ENCODE assay signal across 18 cellular contexts in the genomic region with DNA sequence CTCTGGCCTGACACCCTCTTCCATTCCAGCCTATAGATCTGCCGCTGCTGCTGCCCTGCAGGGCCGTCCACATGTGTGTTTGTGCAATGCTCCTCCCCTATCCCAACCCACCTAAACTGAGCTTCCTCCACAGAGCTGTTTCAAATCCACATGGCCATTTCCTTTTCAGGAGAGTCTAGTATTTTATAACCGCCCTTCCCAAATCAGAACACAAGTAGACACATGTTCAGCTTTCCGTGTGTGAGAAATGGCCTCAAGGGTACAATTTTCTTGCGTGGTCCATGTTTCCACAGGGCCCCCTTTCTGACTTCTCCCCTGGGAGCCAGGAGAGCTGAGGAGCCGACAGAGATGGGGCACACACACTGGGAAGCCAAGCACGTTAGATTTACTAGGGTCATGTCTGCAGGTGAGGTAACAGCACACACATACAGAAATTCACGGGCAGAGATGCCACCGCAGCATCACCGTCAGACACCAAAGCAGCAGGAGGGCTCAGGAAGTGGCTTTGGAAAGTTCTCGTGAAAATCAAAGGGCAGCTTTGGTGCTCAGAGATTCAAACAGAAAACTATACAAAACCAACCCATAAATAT.
DNase-seq lines count a peak whose midpoint lies in the region; ATAC-seq and TF ChIP-seq lines count a peak whose summit lies in the region.
"Had no signal": no experiment of that assay in that cellular context is flagged by ENCODE, and none has a peak within 500 bp of the region (broad histone marks: within the 10 kb centered on the region; RNA-seq: fewer than 3 reads in every experiment).

No MANE protein-coding gene starts in this region.

- no peak overlapping the region for H3K27ac ChIP-seq in vagina
- H3K27ac ChIP-seq: esophagus squamous epithelium, pancreas, uterus had no signal

- H3K4me1 ChIP-seq in vagina: no peaks in the 10 kb centered on the region
- H3K4me1 ChIP-seq: esophagus squamous epithelium, pancreas, uterus had no signal

- no peak for TF ChIP-seq CTCF in activated CD8-positive, alpha-beta T cell treated with anti-CD3 and anti-CD28 coated beads for 36 hours (IDR thresholded peaks at IDR 0.05)
- TF ChIP-seq CTCF in vagina (IDR thresholded peaks at IDR 0.05): no peak

- peak overlapping the region; percentile 61 for H3K27ac Mint-ChIP-seq in activated CD8-positive, alpha-beta T cell treated with anti-CD3 and anti-CD28 coated beads for 36 hours
- peak overlapping the region; percentile 68 for H3K27ac Mint-ChIP-seq in activated naive CD8-positive, alpha-beta T cell treated with anti-CD3 and anti-CD28 coated beads, Interleukin-2, amount 50 U/mL, for 24 hours
- H3K27ac Mint-ChIP-seq: IgD-negative memory B cell; stimulated activated memory B cell treated with anti-CD40 and anti-IgM and Interleukin-4, amounts not matched to agents 10 μg/mL and 1 μg/mL and 100 μg/mL, for 72 hours had no signal

- peaks cover 2% of the 10 kb centered on the region for H3K36me3 Mint-ChIP-seq in activated CD8-positive, alpha-beta T cell treated with anti-CD3 and anti-CD28 coated beads for 36 hours (ENCODE audit: low read depth)
- H3K36me3 Mint-ChIP-seq in activated naive CD8-positive, alpha-beta T cell treated with anti-CD3 and anti-CD28 coated beads, Interleukin-2, amount 50 U/mL, for 24 hours (ENCODE audit: low read depth): no peaks in the 10 kb centered on the region
- H3K36me3 Mint-ChIP-seq: IgD-negative memory B cell; stimulated activated memory B cell treated with anti-CD40 and anti-IgM and Interleukin-4, amounts not matched to agents 10 μg/mL and 1 μg/mL and 100 μg/mL, for 72 hours had no signal

- no peaks in the 10 kb centered on the region for H3K9me3 ChIP-seq in vagina
- H3K9me3 ChIP-seq: esophagus squamous epithelium, pancreas, uterus had no signal

- H3K27me3 ChIP-seq in vagina: no peaks in the 10 kb centered on the region
- H3K27me3 ChIP-seq: uterus had no signal

- CTCF ChIA-PET in activated CD8-positive, alpha-beta T cell treated with anti-CD3 and anti-CD28 coated beads for 36 hours (lab: Charles Lee): interaction anchor here (0.7 to 4.5 kb wide), 19 partner anchors 9 to 471 kb away, joined by 3 to 45 read pairs (median 3); partner anchors contain the start of genes ADD2, FAM136A and FIGLA

- H3K4me1 Mint-ChIP-seq in activated CD8-positive, alpha-beta T cell treated with anti-CD3 and anti-CD28 coated beads for 36 hours (ENCODE audit: low read depth): peaks cover 34% of the 10 kb centered on the region
- peaks cover 27% of the 10 kb centered on the region for H3K4me1 Mint-ChIP-seq in activated naive CD8-positive, alpha-beta T cell treated with anti-CD3 and anti-CD28 coated beads, Interleukin-2, amount 50 U/mL, for 24 hours
- H3K4me1 Mint-ChIP-seq: stimulated activated memory B cell treated with anti-CD40 and anti-IgM and Interleukin-4, amounts not matched to agents 10 μg/mL and 1 μg/mL and 100 μg/mL, for 72 hours had no signal

- POLR2A ChIA-PET in activated CD8-positive, alpha-beta T cell treated with anti-CD3 and anti-CD28 coated beads for 36 hours (lab: Charles Lee): interaction anchor here (1.3 to 1.5 kb wide), 2 partner anchors 9 to 112 kb away, joined by 4 to 6 read pairs; partner anchors contain the start of gene ADD2

- no peak for TF ChIP-seq POLR2A in vagina (IDR thresholded peaks at IDR 0.05)

- ATAC-seq in activated CD8-positive, alpha-beta T cell treated with anti-CD3 and anti-CD28 coated beads for 36 hours: peak; percentile 67
- ATAC-seq in activated naive CD8-positive, alpha-beta T cell treated with anti-CD3 and anti-CD28 coated beads, Interleukin-2, amount 50 U/mL, for 24 hours: peak; percentile 38
- no peak for ATAC-seq in HG03280 (IDR thresholded peaks at IDR 0.05; ENCODE audit: unreplicated experiment)
- ATAC-seq: pancreas; PC-3; stimulated activated memory B cell treated with anti-CD40 and anti-IgM and Interleukin-4, amounts not matched to agents 10 μg/mL and 1 μg/mL and 100 μg/mL, for 72 hours had no signal

- peaks cover 6% of the 10 kb centered on the region for H3K27me3 Mint-ChIP-seq in activated CD8-positive, alpha-beta T cell treated with anti-CD3 and anti-CD28 coated beads for 36 hours
- H3K27me3 Mint-ChIP-seq in activated naive CD8-positive, alpha-beta T cell treated with anti-CD3 and anti-CD28 coated beads, Interleukin-2, amount 50 U/mL, for 24 hours: peaks cover 5% of the 10 kb centered on the region

- DNase-seq in stimulated activated CD4-positive, alpha-beta T cell treated with anti-CD3 and anti-CD28 coated beads, Interleukin-1b, Interleukin-23, amount 100 ng/mL, for 48 hours: peak; percentile 25
- DNase-seq in stimulated activated CD4-positive, alpha-beta T cell treated with anti-CD3 and anti-CD28 coated beads, Interleukin-2, amount 100 ng/mL, for 48 hours: no peak
- DNase-seq in activated CD8-positive, alpha-beta T cell treated with anti-CD3 and anti-CD28 coated beads for 36 hours: peak; percentile 70
- peak; percentile 25 for DNase-seq in activated naive CD8-positive, alpha-beta T cell treated with anti-CD3 and anti-CD28 coated beads, Interleukin-2, amount 50 U/mL, for 24 hours
- DNase-seq in vagina (ENCODE audit: extremely low spot score in 2 of 2): peak; percentile 46 to 62
- DNase-seq in NCI-H1105 treated with DMSO at 0.1 percent for 48 hours (lab: John Stamatoyannopoulos, UW): no peak
- no peak for DNase-seq in hepatic stellate cell (ENCODE audit: low spot score)
- DNase-seq: Calu3, dermis blood vessel endothelial cell, esophagus squamous epithelium, GDM1, pancreas, PC-3, uterus had no signal

- H3K4me3 Mint-ChIP-seq in activated CD8-positive, alpha-beta T cell treated with anti-CD3 and anti-CD28 coated beads for 36 hours: peak overlapping the region; percentile 27
- H3K4me3 Mint-ChIP-seq in activated naive CD8-positive, alpha-beta T cell treated with anti-CD3 and anti-CD28 coated beads, Interleukin-2, amount 50 U/mL, for 24 hours: no peak overlapping the region
- H3K4me3 Mint-ChIP-seq: stimulated activated memory B cell treated with anti-CD40 and anti-IgM and Interleukin-4, amounts not matched to agents 10 μg/mL and 1 μg/mL and 100 μg/mL, for 72 hours had no signal

- H3K36me3 ChIP-seq in vagina: no peaks in the 10 kb centered on the region
- H3K36me3 ChIP-seq: esophagus squamous epithelium, pancreas, uterus had no signal

- intact Hi-C loops in activated CD8-positive, alpha-beta T cell treated with anti-CD3 and anti-CD28 coated beads for 36 hours (cut with micrococcal nuclease): loop anchor here (2.0 to 5.0 kb wide), 2 partner anchors 128 to 206 kb away; no protein-coding TSS in a partner anchor
- intact Hi-C loops in vagina (cut with DNase I): no loop called here

- no peaks in the 10 kb centered on the region for H3K9me3 Mint-ChIP-seq in activated CD8-positive, alpha-beta T cell treated with anti-CD3 and anti-CD28 coated beads for 36 hours
- no peaks in the 10 kb centered on the region for H3K9me3 Mint-ChIP-seq in activated naive CD8-positive, alpha-beta T cell treated with anti-CD3 and anti-CD28 coated beads, Interleukin-2, amount 50 U/mL, for 24 hours

- H3K4me3 ChIP-seq in vagina: no peak overlapping the region
- H3K4me3 ChIP-seq: esophagus squamous epithelium, lung, pancreas, uterus had no signal

Comparison
In these comparisons a context has a peak if more than half of its experiments do, and no peak if none do; other contexts are left out.
1. DNase-seq: peak in stimulated activated CD4-positive, alpha-beta T cell treated with anti-CD3 and anti-CD28 coated beads, Interleukin-1b, Interleukin-23, amount 100 ng/mL, for 48 hours (single experiment), activated CD8-positive, alpha-beta T cell treated with anti-CD3 and anti-CD28 coated beads for 36 hours (single experiment), activated naive CD8-positive, alpha-beta T cell treated with anti-CD3 and anti-CD28 coated beads, Interleukin-2, amount 50 U/mL, for 24 hours (single experiment) and vagina (2 of 2); none in stimulated activated CD4-positive, alpha-beta T cell treated with anti-CD3 and anti-CD28 coated beads, Interleukin-2, amount 100 ng/mL, for 48 hours (0 of 2), NCI-H1105 treated with DMSO at 0.1 percent for 48 hours (single experiment) and hepatic stellate cell (single experiment).